In genomic region chr19:43639507-43640423, GRCh38 we compare ENCODE assay signal across 8 cellular contexts. TPM values are rescaled to one million over a fixed set of nuclear protein-coding genes. Genes with fewer than 3 reads are reported as not detected.
A peak's percentile ranks its signal among the peaks of the same experiment; 100 is the strongest.
DNase-seq lines count a peak whose midpoint lies in the region; ATAC-seq, FAIRE-seq and TF ChIP-seq lines count a peak whose summit lies in the region.

A gene with protein sequence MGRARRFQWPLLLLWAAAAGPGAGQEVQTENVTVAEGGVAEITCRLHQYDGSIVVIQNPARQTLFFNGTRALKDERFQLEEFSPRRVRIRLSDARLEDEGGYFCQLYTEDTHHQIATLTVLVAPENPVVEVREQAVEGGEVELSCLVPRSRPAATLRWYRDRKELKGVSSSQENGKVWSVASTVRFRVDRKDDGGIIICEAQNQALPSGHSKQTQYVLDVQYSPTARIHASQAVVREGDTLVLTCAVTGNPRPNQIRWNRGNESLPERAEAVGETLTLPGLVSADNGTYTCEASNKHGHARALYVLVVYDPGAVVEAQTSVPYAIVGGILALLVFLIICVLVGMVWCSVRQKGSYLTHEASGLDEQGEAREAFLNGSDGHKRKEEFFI (minus strand): TSS chr19:43639850. CDS start chr19:43639790, 60 bp downstream.

- FAIRE-seq in GM19239 (lab: Jason Lieb, UNC) = no peak

- intact Hi-C loops in left ventricle myocardium inferior (cut with micrococcal nuclease) = no loop called here

- peaks cover 45% of the 10 kb centered on the region for H3K27me3 Mint-ChIP-seq in activated naive CD8-positive, alpha-beta T cell treated with anti-CD3 and anti-CD28 coated beads, Interleukin-2, amount 10 ng/mL, durations not matched to agents 7 days and 5 days

- H3K27ac Mint-ChIP-seq in activated naive CD8-positive, alpha-beta T cell treated with anti-CD3 and anti-CD28 coated beads, Interleukin-2, amount 10 ng/mL, durations not matched to agents 7 days and 5 days = peak within 1 kb of the TSS; percentile 65

- H3K4me3 ChIP-seq in left ventricle myocardium inferior (peak within 1 kb of the TSS; percentile 69), rectal smooth muscle tissue (ENCODE audit: low read length) (peak within 1 kb of the TSS; percentile 74)

- H3K36me3 ChIP-seq in left ventricle myocardium inferior (no peaks in the 10 kb centered on the region), rectal smooth muscle tissue (ENCODE audit: control insufficient read depth, insufficient read depth, low read length) (no peaks in the 10 kb centered on the region)

- no peaks in the 10 kb centered on the region for H3K9me3 ChIP-seq in left ventricle myocardium inferior (replicated peaks)

- peak within 1 kb of the TSS; percentile 5 for H3K9ac ChIP-seq in rectal smooth muscle tissue (ENCODE audit: low read length)

- ATAC-seq in activated naive CD8-positive, alpha-beta T cell treated with anti-CD3 and anti-CD28 coated beads, Interleukin-2, amount 10 ng/mL, durations not matched to agents 7 days and 5 days (ENCODE audit: low read depth) = peak; percentile 73
- ATAC-seq in HG02623 (IDR thresholded peaks at IDR 0.05; ENCODE audit: unreplicated experiment) = no peak
- no peak for ATAC-seq in GM21723 (IDR thresholded peaks at IDR 0.05; ENCODE audit: unreplicated experiment)

- CTCF ChIA-PET in RWPE1 (lab: Yijun Ruan, JAX) = no interaction called here

- POLR2A ChIA-PET in RWPE1 (lab: Yijun Ruan, JAX; ENCODE audit: low non-redundant PET) = no interaction called here
- POLR2A ChIA-PET in activated naive CD8-positive, alpha-beta T cell treated with anti-CD3 and anti-CD28 coated beads, Interleukin-2, amount 10 ng/mL, durations not matched to agents 7 days and 5 days (lab: Charles Lee) = no interaction called here

- no peaks in the 10 kb centered on the region for H3K9me3 Mint-ChIP-seq in activated naive CD8-positive, alpha-beta T cell treated with anti-CD3 and anti-CD28 coated beads, Interleukin-2, amount 10 ng/mL, durations not matched to agents 7 days and 5 days

- H3K36me3 Mint-ChIP-seq in activated naive CD8-positive, alpha-beta T cell treated with anti-CD3 and anti-CD28 coated beads, Interleukin-2, amount 10 ng/mL, durations not matched to agents 7 days and 5 days = no peaks in the 10 kb centered on the region

- TF ChIP-seq CTCF in RWPE1 (conservative IDR thresholded peaks at IDR 0.05; ENCODE audit: low read depth) (no peak), left ventricle myocardium inferior (IDR thresholded peaks at IDR 0.05; ENCODE audit: borderline replicate concordance) (no peak)

- peak; percentile 50 for DNase-seq in GM19239 (ENCODE audit: insufficient read length, low spot score)
- peak; percentile 43 for DNase-seq in RWPE1 (ENCODE audit: low spot score)
- DNase-seq in activated naive CD8-positive, alpha-beta T cell treated with anti-CD3 and anti-CD28 coated beads, Interleukin-2, amount 10 ng/mL, durations not matched to agents 7 days and 5 days = peak; percentile 67
- peak; percentile 23 for DNase-seq in left ventricle myocardium inferior
- DNase-seq in GDM1 (lab: John Stamatoyannopoulos, UW) = no peak

- H3K4me1 Mint-ChIP-seq in activated naive CD8-positive, alpha-beta T cell treated with anti-CD3 and anti-CD28 coated beads, Interleukin-2, amount 10 ng/mL, durations not matched to agents 7 days and 5 days = peaks cover 11% of the 10 kb centered on the region

- peak within 1 kb of the TSS; percentile 75 for H3K4me3 Mint-ChIP-seq in activated naive CD8-positive, alpha-beta T cell treated with anti-CD3 and anti-CD28 coated beads, Interleukin-2, amount 10 ng/mL, durations not matched to agents 7 days and 5 days

- H3K27ac ChIP-seq in RWPE1 (peak within 1 kb of the TSS; percentile 53), left ventricle myocardium inferior (replicated peaks) (no peak within 1 kb of the TSS), rectal smooth muscle tissue (ENCODE audit: low read depth, low read length) (peak within 1 kb of the TSS; percentile 27)

- H3K4me1 ChIP-seq in left ventricle myocardium inferior (peaks cover 8% of the 10 kb centered on the region), rectal smooth muscle tissue (ENCODE audit: control insufficient read depth, insufficient read depth, low read length) (peaks cover 7% of the 10 kb centered on the region)

- H3K27me3 ChIP-seq in left ventricle myocardium inferior (ENCODE audit: low read depth) (peaks cover 55% of the 10 kb centered on the region), rectal smooth muscle tissue (ENCODE audit: control insufficient read depth, insufficient read depth, low read length) (peaks cover 11% of the 10 kb centered on the region)

RNA-seq across cellular contexts. Expression of the gene that starts here (rescaled TPM):
- under 1 TPM; 0.36 to 0.43 TPM for total RNA-seq in activated naive CD8-positive, alpha-beta T cell treated with anti-CD3 and anti-CD28 coated beads, Interleukin-2, amount 10 ng/mL, durations not matched to agents 7 days and 5 days
- 6.9 TPM for total RNA-seq in left ventricle myocardium inferior

Comparison
In these comparisons a context has a peak if more than half of its experiments do, and no peak if none do; other contexts are left out.
1. Peak in DNase-seq and ATAC-seq in activated naive CD8-positive, alpha-beta T cell treated with anti-CD3 and anti-CD28 coated beads, Interleukin-2, amount 10 ng/mL, durations not matched to agents 7 days and 5 days; RNA of the gene not detected or under 1 TPM.